8 cellular contexts compared by ENCODE assay signal in the genomic region with DNA sequence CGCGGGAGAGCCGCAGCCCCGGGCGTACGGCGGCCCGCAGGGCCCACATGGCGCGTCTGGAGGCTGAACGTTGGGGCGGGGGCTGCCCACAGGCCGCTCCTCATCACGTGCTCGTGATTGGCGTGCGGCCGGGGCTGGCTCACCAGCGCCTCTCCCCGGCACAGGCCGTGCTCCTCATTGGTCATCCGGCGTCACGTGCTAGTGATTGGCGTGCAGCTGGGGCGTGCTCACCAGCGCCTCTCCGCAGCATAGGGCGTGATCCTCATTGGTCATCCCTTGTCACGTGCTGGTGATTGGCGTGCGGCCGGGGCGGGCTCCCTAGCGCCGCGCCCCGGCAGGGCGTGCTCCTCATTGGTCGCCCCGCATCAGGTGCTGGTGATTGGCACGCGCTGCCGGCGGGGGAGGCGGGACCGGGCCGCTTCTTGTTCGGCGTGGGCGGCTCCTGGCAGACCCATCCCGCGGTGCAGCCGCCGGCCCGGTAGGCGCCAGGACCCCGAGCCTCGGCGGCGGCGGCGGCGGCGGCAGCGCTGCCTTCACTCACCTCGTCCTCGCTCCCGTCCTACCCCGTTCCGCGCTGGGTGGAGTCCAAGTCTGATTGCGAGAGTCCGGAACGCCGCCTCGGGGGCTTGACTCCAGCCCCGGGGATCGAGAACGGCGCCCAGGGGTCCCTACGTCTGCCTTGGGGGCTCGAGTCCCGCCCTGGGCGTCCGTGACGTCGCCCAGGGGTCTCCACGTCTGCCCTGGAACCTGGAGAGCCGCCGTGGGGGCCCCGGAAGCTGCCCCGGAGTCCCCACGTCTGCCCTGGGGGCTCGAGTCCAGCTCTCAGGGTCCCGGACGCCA. TPM values are rescaled to one million over a fixed set of nuclear protein-coding genes. Genes with fewer than 3 reads are reported as not detected.
A peak's percentile ranks its signal among the peaks of the same experiment; 100 is the strongest.
DNase-seq lines count a peak whose midpoint lies in the region; ATAC-seq and TF ChIP-seq lines count a peak whose summit lies in the region.

A gene with protein sequence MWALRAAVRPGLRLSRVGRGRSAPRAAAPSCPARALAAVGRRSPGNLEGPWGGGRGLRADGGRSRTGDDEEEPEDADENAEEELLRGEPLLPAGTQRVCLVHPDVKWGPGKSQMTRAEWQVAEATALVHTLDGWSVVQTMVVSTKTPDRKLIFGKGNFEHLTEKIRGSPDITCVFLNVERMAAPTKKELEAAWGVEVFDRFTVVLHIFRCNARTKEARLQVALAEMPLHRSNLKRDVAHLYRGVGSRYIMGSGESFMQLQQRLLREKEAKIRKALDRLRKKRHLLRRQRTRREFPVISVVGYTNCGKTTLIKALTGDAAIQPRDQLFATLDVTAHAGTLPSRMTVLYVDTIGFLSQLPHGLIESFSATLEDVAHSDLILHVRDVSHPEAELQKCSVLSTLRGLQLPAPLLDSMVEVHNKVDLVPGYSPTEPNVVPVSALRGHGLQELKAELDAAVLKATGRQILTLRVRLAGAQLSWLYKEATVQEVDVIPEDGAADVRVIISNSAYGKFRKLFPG (minus strand): TSS at position 58 of the 840 bp plus-strand sequence. CDS start 9 bp downstream, at position 49.

- TF ChIP-seq CTCF in astrocyte of the spinal cord (IDR thresholded peaks at IDR 0.05; ENCODE audit: low read depth, low read length): peak; percentile 16

- peak within 1 kb of the TSS; percentile 93 for H3K4me3 ChIP-seq in astrocyte of the spinal cord (ENCODE audit: low read depth, low read length)
- H3K4me3 ChIP-seq in iPS-11a (ENCODE audit: low read depth, low read length): peak within 1 kb of the TSS; percentile 74
- peak within 1 kb of the TSS; percentile 76 to 99 (median 88) for H3K4me3 ChIP-seq in skin epidermis

- peak; percentile 62 for TF ChIP-seq POLR2A in GM18505 (IDR thresholded peaks at IDR 0.05; ENCODE audit: borderline replicate concordance, extremely low read depth, insufficient read depth, insufficient read length)

- ATAC-seq in GM18505 (IDR thresholded peaks at IDR 0.05; ENCODE audit: unreplicated experiment): peak; percentile 74
- ATAC-seq in HG02943 (IDR thresholded peaks at IDR 0.05; ENCODE audit: low read depth, unreplicated experiment): peak; percentile 80

- H3K27ac ChIP-seq in skin epidermis: peak within 1 kb of the TSS; percentile 70 to 99 (median 96)

- peak; percentile 97 for DNase-seq in SK-MEL-5 (ENCODE audit: low read depth, low spot score)
- peak; percentile 100 for DNase-seq in astrocyte of the spinal cord (ENCODE audit: low read depth, low spot score)
- no peak for DNase-seq in SKM-1 (lab: John Stamatoyannopoulos, UW; ENCODE audit: unreplicated experiment)
- DNase-seq in NCI-H128 (lab: John Stamatoyannopoulos, UW; ENCODE audit: unreplicated experiment): no peak

- in situ Hi-C loops in SK-MEL-5 (cut with HindIII; ENCODE audit: low pct_unique_long_range_greater_than_20kb, low sequenced_read_pairs): no loop called here
- in situ Hi-C loops in astrocyte of the spinal cord (cut with HindIII; ENCODE audit: low sequenced_read_pairs): no loop called here

RNA-seq across cellular contexts. Expression of the gene that starts here (rescaled TPM):
- 15.3 and 18.8 TPM in 2 replicates for total RNA-seq in SK-MEL-5 (2014; rRNA removed; shearing (Covaris generic))
- polyA plus RNA-seq in SK-MEL-5 (2015; cell fraction: cytosol; rRNA removed): 39.0 and 39.8 TPM in 2 replicates
- polyA plus RNA-seq in SK-MEL-5 (2015; cell fraction: nucleus; rRNA removed): 54.5 and 63.2 TPM in 2 replicates

Comparison
In these comparisons a context has a peak if more than half of its experiments do, and no peak if none do; other contexts are left out.
1. DNase-seq: peak in SK-MEL-5 (single experiment) and astrocyte of the spinal cord (single experiment); none in SKM-1 (single experiment) and NCI-H128 (single experiment).
2. Peak in every context shown above with its lines, with median percentiles within 50 percentile points of each other: H3K4me3 ChIP-seq.